9 cellular contexts compared by ENCODE assay signal in the genomic region with DNA sequence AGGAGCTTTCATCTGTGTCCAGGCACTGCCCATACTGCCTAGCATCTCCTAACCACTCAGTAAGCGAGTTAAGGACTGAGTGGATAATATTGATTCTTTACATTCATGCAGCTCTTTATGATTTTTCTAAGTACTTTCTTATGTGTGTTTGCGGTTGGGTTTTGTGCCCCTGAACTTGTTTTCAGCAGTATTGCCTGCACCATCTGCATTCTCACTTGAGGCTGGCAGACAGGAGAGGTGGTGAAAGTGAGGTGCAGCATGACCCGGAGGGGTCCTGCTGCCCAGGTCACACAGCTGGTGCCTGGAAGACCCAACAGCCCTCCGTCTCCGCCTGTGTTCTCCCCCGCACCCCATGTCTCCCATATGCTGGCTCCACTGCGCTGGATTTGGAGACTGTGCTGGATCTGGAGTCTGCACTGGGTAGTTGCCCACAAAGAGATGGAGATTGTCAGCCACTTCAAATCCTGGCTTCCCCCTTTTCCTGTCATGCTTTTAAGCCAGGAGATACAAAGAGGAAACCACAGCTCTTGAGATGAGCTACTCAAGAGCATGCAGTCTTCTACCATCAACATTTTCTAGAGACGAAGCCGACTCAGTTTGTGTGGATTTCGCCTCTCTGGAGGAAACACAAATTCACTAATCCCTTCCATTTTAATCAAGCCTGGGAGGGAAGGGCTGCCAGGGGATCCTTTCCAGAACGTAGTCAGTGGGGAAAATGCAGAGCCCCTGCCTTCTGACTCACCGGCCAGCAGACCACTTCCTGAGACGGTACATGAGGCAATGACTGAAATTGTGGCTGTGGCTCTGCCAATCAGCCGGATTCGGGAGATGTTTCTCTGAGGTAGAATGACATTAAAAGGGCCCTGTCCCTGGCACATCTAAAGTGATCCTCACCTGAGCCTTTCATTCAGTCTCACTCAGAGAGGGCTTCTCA.
A peak's percentile ranks its signal among the peaks of the same experiment; 100 is the strongest.
DNase-seq lines count a peak whose midpoint lies in the region; ATAC-seq and TF ChIP-seq lines count a peak whose summit lies in the region.
"Had no signal": no experiment of that assay in that cellular context is flagged by ENCODE, and none has a peak within 500 bp of the region (broad histone marks: within the 10 kb centered on the region; RNA-seq: fewer than 3 reads in every experiment).

No MANE protein-coding gene starts in this region.

- H3K4me2 ChIP-seq in BLaER1 treated with 17β-estradiol and CSF1 and Interleukin-3, amounts not matched to agents 10 nM and 100 nM: peak overlapping the region; percentile 34 to 89 (median 73); a peak in 21 of 22 replicates

- peak overlapping the region in 1 of 10 experiments; percentile 8; a peak in 1 of 20 replicates for H3K4me3 ChIP-seq in BLaER1 treated with 17β-estradiol and CSF1 and Interleukin-3, amounts not matched to agents 10 nM and 100 nM
- H3K4me3 ChIP-seq in mucosa of descending colon: no peak overlapping the region
- H3K4me3 ChIP-seq in foreskin fibroblast (ENCODE audit: low read depth in 1 of 2, low read length in 2 of 2): no peak overlapping the region

- peak; percentile 88 for DNase-seq in MV-4-11 (lab: John Stamatoyannopoulos, UW)
- peak; percentile 77 for DNase-seq in astrocyte of the hippocampus (ENCODE audit: low read depth, low spot score)
- DNase-seq in mucosa of descending colon: no peak
- no peak for DNase-seq in foreskin fibroblast

- no peaks in the 10 kb centered on the region for H3K27me3 ChIP-seq in BLaER1 treated with 17β-estradiol and CSF1 and Interleukin-3, amounts not matched to agents 10 nM and 100 nM

- intact Hi-C loops in mucosa of descending colon (cut with DNase I, micrococcal nuclease): no loop called here

- H3K9me3 ChIP-seq in BLaER1 treated with 17β-estradiol and CSF1 and Interleukin-3, amounts not matched to agents 10 nM and 100 nM (replicated peaks in 1 of 11): no peaks in the 10 kb centered on the region
- H3K9me3 ChIP-seq in mucosa of descending colon: no peaks in the 10 kb centered on the region

- peak overlapping the region in 7 of 11 experiments; percentile 30 to 69 (median 61); a peak in 13 of 22 replicates for H3K27ac ChIP-seq in BLaER1 treated with 17β-estradiol and CSF1 and Interleukin-3, amounts not matched to agents 10 nM and 100 nM

- H3K9ac ChIP-seq in BLaER1 treated with 17β-estradiol and CSF1 and Interleukin-3, amounts not matched to agents 10 nM and 100 nM: peak overlapping the region in 4 of 11 experiments; percentile 7 to 40 (median 24); a peak in 8 of 22 replicates

- ATAC-seq in mucosa of descending colon (peak; percentile 16), GM21390 (IDR thresholded peaks at IDR 0.05; ENCODE audit: unreplicated experiment) (no peak), HG03095 (IDR thresholded peaks at IDR 0.05; ENCODE audit: unreplicated experiment) (no peak), HG03139 (IDR thresholded peaks at IDR 0.05; ENCODE audit: unreplicated experiment) (no peak)
- ATAC-seq: CD8-positive, alpha-beta T cell had no signal

- no peaks in the 10 kb centered on the region for H4K20me1 ChIP-seq in BLaER1 treated with 17β-estradiol and CSF1 and Interleukin-3, amounts not matched to agents 10 nM and 100 nM

- peaks cover 17 to 37% (median 25%) of the 10 kb centered on the region in 10 experiments for H3K4me1 ChIP-seq in BLaER1 treated with 17β-estradiol and CSF1 and Interleukin-3, amounts not matched to agents 10 nM and 100 nM
- H3K4me1 ChIP-seq in mucosa of descending colon (ENCODE audit: low read depth): no peaks in the 10 kb centered on the region

- no peaks in the 10 kb centered on the region for H3K36me3 ChIP-seq in BLaER1 treated with 17β-estradiol and CSF1 and Interleukin-3, amounts not matched to agents 10 nM and 100 nM
- H3K36me3 ChIP-seq in mucosa of descending colon (ENCODE audit: low read depth): no peaks in the 10 kb centered on the region

- TF ChIP-seq CTCF in mucosa of descending colon (IDR thresholded peaks at IDR 0.05) (no peak), foreskin fibroblast (IDR thresholded peaks at IDR 0.05; ENCODE audit: low read depth, low read length) (no peak)

Comparison
In these comparisons a context has a peak if more than half of its experiments do, and no peak if none do; other contexts are left out.
1. DNase-seq: peak in MV-4-11 (single experiment) and astrocyte of the hippocampus (single experiment); none in mucosa of descending colon (0 of 3) and foreskin fibroblast (0 of 2).